In the genomic region with DNA sequence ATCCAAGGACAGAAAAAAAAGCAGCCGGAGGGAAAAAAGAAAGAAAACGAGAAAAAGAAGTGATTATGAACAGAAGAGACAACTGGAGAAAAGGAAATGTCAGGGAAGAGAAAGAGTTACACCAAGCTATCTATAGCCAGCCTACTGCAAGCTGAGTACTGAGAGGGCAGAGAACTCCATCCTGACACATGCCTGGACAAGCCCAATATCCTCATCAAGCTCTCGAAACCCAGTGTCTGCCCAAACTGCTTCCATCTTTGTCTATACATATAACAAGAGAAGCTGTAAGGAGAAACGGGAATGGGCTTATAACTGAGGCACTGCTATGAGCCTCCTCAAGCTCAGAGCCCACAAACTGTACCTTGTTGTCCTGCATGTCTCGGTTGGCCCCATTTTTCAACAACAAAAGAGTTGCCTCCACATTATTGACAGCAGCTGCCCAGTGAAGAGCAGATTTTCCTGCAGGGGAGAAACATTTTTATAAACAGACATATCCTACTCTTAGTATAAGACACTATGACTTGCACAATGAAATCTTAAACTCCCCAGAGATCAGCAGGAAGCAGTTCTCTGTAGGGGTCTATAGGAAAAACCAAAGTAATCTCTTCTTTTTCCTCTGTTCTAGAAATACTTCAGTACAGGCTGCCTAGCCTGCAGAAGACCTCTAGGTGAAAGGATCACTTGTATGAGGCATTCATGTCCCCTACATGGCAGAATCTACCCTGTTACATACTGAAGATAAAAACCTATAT, we compare ENCODE assay signal across 1 cellular context.
TF ChIP-seq lines count a peak whose summit lies in the region.

No MANE protein-coding gene starts in this region.

TF ChIP-seq in IMR-90, 13 proteins besides CTCF, POLR2A, EP300 and RAD21 (continued from another document):
- no peak for TF ChIP-seq BHLHE40 (IDR thresholded peaks at IDR 0.05; ENCODE audit: low read depth, low read length)
- TF ChIP-seq, protein P1, sequence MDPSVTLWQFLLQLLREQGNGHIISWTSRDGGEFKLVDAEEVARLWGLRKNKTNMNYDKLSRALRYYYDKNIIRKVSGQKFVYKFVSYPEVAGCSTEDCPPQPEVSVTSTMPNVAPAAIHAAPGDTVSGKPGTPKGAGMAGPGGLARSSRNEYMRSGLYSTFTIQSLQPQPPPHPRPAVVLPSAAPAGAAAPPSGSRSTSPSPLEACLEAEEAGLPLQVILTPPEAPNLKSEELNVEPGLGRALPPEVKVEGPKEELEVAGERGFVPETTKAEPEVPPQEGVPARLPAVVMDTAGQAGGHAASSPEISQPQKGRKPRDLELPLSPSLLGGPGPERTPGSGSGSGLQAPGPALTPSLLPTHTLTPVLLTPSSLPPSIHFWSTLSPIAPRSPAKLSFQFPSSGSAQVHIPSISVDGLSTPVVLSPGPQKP (IDR thresholded peaks at IDR 0.05; ENCODE audit: borderline replicate concordance, low read depth, low read length), result no peak
- TF ChIP-seq CEBPB (IDR thresholded peaks at IDR 0.05; ENCODE audit: low read depth, low read length), result no peak
- TF ChIP-seq USF2 (IDR thresholded peaks at IDR 0.05; ENCODE audit: low read depth, low read length), result no peak
- TF ChIP-seq RCOR1 (IDR thresholded peaks at IDR 0.05; ENCODE audit: insufficient replicate concordance, low read length), result no peak
- no peak for TF ChIP-seq RFX5 (IDR thresholded peaks at IDR 0.05; ENCODE audit: low read depth, low read length)
- no peak for TF ChIP-seq MXI1 (IDR thresholded peaks at IDR 0.05; ENCODE audit: borderline replicate concordance, low read depth, low read length)
- TF ChIP-seq MAZ (IDR thresholded peaks at IDR 0.05; ENCODE audit: borderline replicate concordance, low read depth, low read length), result no peak
- no peak for TF ChIP-seq SMC3 (IDR thresholded peaks at IDR 0.05; ENCODE audit: low read depth, low read length)
- TF ChIP-seq CHD1 (IDR thresholded peaks at IDR 0.05; ENCODE audit: low read depth, low read length), result no peak
- no peak for TF ChIP-seq MAFK (IDR thresholded peaks at IDR 0.05; ENCODE audit: low read depth, low read length)
- no peak for TF ChIP-seq FOS (IDR thresholded peaks at IDR 0.05; ENCODE audit: low read depth, low read length)
